ENCODE assay signal across 11 cellular contexts in genomic region chr18:61992285-61992684, GRCh38.
A peak's percentile ranks its signal among the peaks of the same experiment; 100 is the strongest.
DNase-seq lines count a peak whose midpoint lies in the region; ATAC-seq, FAIRE-seq and TF ChIP-seq lines count a peak whose summit lies in the region.
"Had no signal": no experiment of that assay in that cellular context is flagged by ENCODE, and none has a peak within 500 bp of the region (broad histone marks: within the 10 kb centered on the region; RNA-seq: fewer than 3 reads in every experiment).

No MANE protein-coding gene starts in this region.

- peak overlapping the region; percentile 74 for H3K27ac ChIP-seq in epithelial cell of prostate
- no peak overlapping the region for H3K27ac ChIP-seq in sigmoid colon

- intact Hi-C loops in sigmoid colon (cut with DNase I) = no loop called here

- no peaks in the 10 kb centered on the region for H3K27me3 ChIP-seq in sigmoid colon
- H3K27me3 ChIP-seq: pancreas had no signal

- DNase-seq in D721Med (ENCODE audit: insufficient read length, low spot score) (no peak), RKO (ENCODE audit: low spot score) (peak; percentile 50), epithelial cell of prostate (ENCODE audit: low read depth, low spot score) (no peak), non-pigmented ciliary epithelial cell (ENCODE audit: low read depth) (peak; percentile 78), NCI-H524 treated with DMSO at 0.1 percent for 48 hours (lab: John Stamatoyannopoulos, UW) (no peak), sigmoid colon (no peak)
- DNase-seq: activated CD4-positive, CD25-positive, alpha-beta regulatory T cell treated with anti-CD3 and anti-CD28 coated beads, Interleukin-2, amount 50 U/mL, for 72 hours; NK-92 treated with Interleukin-12 subunit alpha and Interleukin-12 subunit beta, amount 100 ng/mL, for 24 hours; pancreas had no signal

- no peak overlapping the region for H3K4me3 ChIP-seq in sigmoid colon
- H3K4me3 ChIP-seq: pancreas had no signal

- H3K9me3 ChIP-seq in sigmoid colon = no peaks in the 10 kb centered on the region
- H3K9me3 ChIP-seq: pancreas had no signal

- ATAC-seq in HG03469 (IDR thresholded peaks at IDR 0.05; ENCODE audit: unreplicated experiment) (no peak), HG02870 (IDR thresholded peaks at IDR 0.05; ENCODE audit: unreplicated experiment) (no peak)

- no peak for TF ChIP-seq POLR2A in sigmoid colon (IDR thresholded peaks at IDR 0.05)

- H3K4me1 ChIP-seq in sigmoid colon = peaks cover 0 to 4% (median 0%) of the 10 kb centered on the region in 4 donors

- no peaks in the 10 kb centered on the region for H3K36me3 ChIP-seq in sigmoid colon
- H3K36me3 ChIP-seq: pancreas had no signal

- WGBS in sigmoid colon, 2 donors = 58 to 69% methylated on average over 1 of the region's 1 CpG

- TF ChIP-seq CTCF in D721Med (IDR thresholded peaks at IDR 0.05; ENCODE audit: insufficient read depth, missing control alignments) = no peak
- no peak for TF ChIP-seq CTCF in sigmoid colon (IDR thresholded peaks at IDR 0.05)

- TF ChIP-seq EP300 in sigmoid colon (IDR thresholded peaks at IDR 0.05) = no peak

- FAIRE-seq in D721Med (lab: Jason Lieb, UNC) = peak; percentile 87
- FAIRE-seq: pancreas had no signal

Comparison
In these comparisons a context has a peak if more than half of its experiments do, and no peak if none do; other contexts are left out.
1. DNase-seq: peak in RKO (single experiment) and non-pigmented ciliary epithelial cell (single experiment); none in D721Med (single experiment), epithelial cell of prostate (single experiment), NCI-H524 treated with DMSO at 0.1 percent for 48 hours (single experiment) and sigmoid colon (single experiment).